In genomic region chr1:16498573-16499359, GRCh38 we compare ENCODE assay signal across 8 cellular contexts. TPM values are rescaled to one million over a fixed set of nuclear protein-coding genes. Genes with fewer than 3 reads are reported as not detected.
DNase-seq lines count a peak whose midpoint lies in the region; ATAC-seq, FAIRE-seq and TF ChIP-seq lines count a peak whose summit lies in the region.

No MANE protein-coding gene starts in this region.

- H3K27me3 Mint-ChIP-seq in T-helper 1 cell treated with Interleukin-12 subunit alpha and Interleukin-12 subunit beta and Interleukin-4 antibody, amounts not matched to agents 30 μg/mL and 1 μg/mL, for 36 hours (ENCODE audit: low read depth) = peaks cover 10% of the 10 kb centered on the region

- H3K27me3 ChIP-seq in right cardiac atrium (ENCODE audit: control insufficient read depth, insufficient read depth) = no peaks in the 10 kb centered on the region

- no peak for TF ChIP-seq POLR2A in GM12891 (IDR thresholded peaks at IDR 0.05; ENCODE audit: low read depth, low read length)

- H3K4me3 ChIP-seq in right cardiac atrium (ENCODE audit: low read length) = peak overlapping the region; percentile 85

- peak overlapping the region; percentile 46 for H3K27ac ChIP-seq in right cardiac atrium (ENCODE audit: low read length)

- H3K9me3 Mint-ChIP-seq in T-helper 1 cell treated with Interleukin-12 subunit alpha and Interleukin-12 subunit beta and Interleukin-4 antibody, amounts not matched to agents 30 μg/mL and 1 μg/mL, for 36 hours = no peaks in the 10 kb centered on the region

- H3K9me3 ChIP-seq in right cardiac atrium (ENCODE audit: control insufficient read depth, low read length) = no peaks in the 10 kb centered on the region

- peak overlapping the region; percentile 74 for H3K4me3 Mint-ChIP-seq in T-helper 1 cell treated with Interleukin-12 subunit alpha and Interleukin-12 subunit beta and Interleukin-4 antibody, amounts not matched to agents 30 μg/mL and 1 μg/mL, for 36 hours

- no peaks in the 10 kb centered on the region for H3K4me1 ChIP-seq in right cardiac atrium (ENCODE audit: control insufficient read depth, insufficient read depth, low read length)

- DNase-seq in GM12891 (ENCODE audit: insufficient read length, low spot score) (peak; percentile 95), NCI-H1694 treated with DMSO at 0.1 percent for 48 hours (lab: John Stamatoyannopoulos, UW) (peak; percentile 67), amygdala (lab: John Stamatoyannopoulos, UW) (peak in 53 of 56 donors; percentile 18 to 90 (median 72)), right cardiac atrium (peak; percentile 91 to 97 (median 97)), putamen (ENCODE audit: low spot score) (peak; percentile 87), urothelium cell line (ENCODE audit: low spot score) (peak; percentile 96)

- ATAC-seq in HG02870 (IDR thresholded peaks at IDR 0.05; ENCODE audit: unreplicated experiment) (peak; percentile 76), right cardiac atrium (peak; percentile 94 to 96)

- FAIRE-seq in GM12891 (lab: Jason Lieb, UNC) (peak; percentile 89), urothelium cell line (lab: Jason Lieb, UNC) (no peak)

- intact Hi-C loops in right cardiac atrium (cut with DNase I) = no loop called here

- no peaks in the 10 kb centered on the region for H3K36me3 Mint-ChIP-seq in T-helper 1 cell treated with Interleukin-12 subunit alpha and Interleukin-12 subunit beta and Interleukin-4 antibody, amounts not matched to agents 30 μg/mL and 1 μg/mL, for 36 hours (ENCODE audit: low read depth)

- peaks cover 7% of the 10 kb centered on the region for H3K4me1 Mint-ChIP-seq in T-helper 1 cell treated with Interleukin-12 subunit alpha and Interleukin-12 subunit beta and Interleukin-4 antibody, amounts not matched to agents 30 μg/mL and 1 μg/mL, for 36 hours (ENCODE audit: low read depth)

- H3K27ac Mint-ChIP-seq in T-helper 1 cell treated with Interleukin-12 subunit alpha and Interleukin-12 subunit beta and Interleukin-4 antibody, amounts not matched to agents 30 μg/mL and 1 μg/mL, for 36 hours = no peak overlapping the region

- WGBS in right cardiac atrium = 1% methylated on average over 98 of the region's 98 CpGs

TF ChIP-seq in GM12891, 5 proteins besides CTCF, POLR2A, EP300 and RAD21:
- TF ChIP-seq SPI1 (IDR thresholded peaks at IDR 0.05; ENCODE audit: low read depth, low read length) = no peak
- TF ChIP-seq POLR2AphosphoS5 (IDR thresholded peaks at IDR 0.05; ENCODE audit: low read depth, low read length) = no peak
- no peak for TF ChIP-seq TAF1 (IDR thresholded peaks at IDR 0.05; ENCODE audit: low read depth, low read length)
- TF ChIP-seq POU2F2 (IDR thresholded peaks at IDR 0.05; ENCODE audit: low read depth, low read length) = no peak
- TF ChIP-seq PAX5 (IDR thresholded peaks at IDR 0.05; ENCODE audit: insufficient read depth, low read length, severe bottlenecking) = no peak

RNA-seq across cellular contexts. Expression of gene RNU1-1, which starts 15.3 kb away (rescaled TPM):
- 40.8 TPM for polyA plus RNA-seq in GM12891 (2012; ENCODE audit: low read depth, missing spikeins)
- total RNA-seq in right cardiac atrium = 1,000 to 10,000 TPM; 3,675 to 8,578 (median 7,073) TPM
- polyA plus RNA-seq in right cardiac atrium = not detected

RNA-seq across cellular contexts. Expression of gene NECAP2, which starts 58.2 kb away (rescaled TPM):
- polyA plus RNA-seq in GM12891 (2012; ENCODE audit: low read depth, missing spikeins) = 64.9 TPM
- total RNA-seq in right cardiac atrium = 10 to 100 TPM; 14.1 to 19.0 (median 18.1) TPM
- polyA plus RNA-seq in right cardiac atrium = 14.6 TPM

Comparison
In these comparisons a context has a peak if more than half of its experiments do, and no peak if none do; other contexts are left out.
1. Peak in every context shown above with its lines: DNase-seq, ATAC-seq, H3K4me3 ChIP-seq and H3K27ac ChIP-seq.